Comparison of ENCODE assay signal across 2 cellular contexts in genomic region chr12:103930787-103931536, GRCh38.
TF ChIP-seq lines count a peak whose summit lies in the region.

No MANE protein-coding gene starts in this region.

TF ChIP-seq in GM23338, 12 proteins besides CTCF, POLR2A, EP300 and RAD21:
- TF ChIP-seq ZNF114 (CRISPR knock-in tag; IDR thresholded peaks at IDR 0.05) (no peak), CREB1 (CRISPR knock-in tag; IDR thresholded peaks at IDR 0.05; ENCODE audit: low read depth) (no peak), ZNF462 (CRISPR knock-in tag; IDR thresholded peaks at IDR 0.05) (no peak), EZH2phosphoT487 (IDR thresholded peaks at IDR 0.05; ENCODE audit: unreplicated experiment) (no peak), STAT1 (IDR thresholded peaks at IDR 0.05; ENCODE audit: unreplicated experiment) (no peak), EZH2 (IDR thresholded peaks at IDR 0.05; ENCODE audit: low read depth, unreplicated experiment) (no peak), NANOG (IDR thresholded peaks at IDR 0.05; ENCODE audit: borderline replicate concordance) (no peak), JUNB (IDR thresholded peaks at IDR 0.05; ENCODE audit: unreplicated experiment) (no peak)

TF ChIP-seq in HepG2, 621 proteins besides CTCF, POLR2A, EP300 and RAD21 (continues in another document):
- TF ChIP-seq MEIS2 (CRISPR knock-in tag; IDR thresholded peaks at IDR 0.05) (0 out of 2 replicates have a peak, but pooled peaks have one; percentile 27), MLXIP (CRISPR knock-in tag; IDR thresholded peaks at IDR 0.05; ENCODE audit: borderline replicate concordance) (0 out of 2 replicates have a peak, but pooled peaks have one; percentile 34), ZBTB7A (CRISPR knock-in tag; IDR thresholded peaks at IDR 0.05) (0 out of 2 replicates have a peak, but pooled peaks have one; percentile 26), NFKB2 (CRISPR knock-in tag; IDR thresholded peaks at IDR 0.05; ENCODE audit: borderline replicate concordance) (peak; percentile 49; the same call in 1 of the 2 replicates), ZNF878 (CRISPR knock-in tag; IDR thresholded peaks at IDR 0.05) (no peak), ZNF18 (CRISPR knock-in tag; IDR thresholded peaks at IDR 0.05; ENCODE audit: insufficient replicate concordance) (peak; percentile 29), HMG20B (CRISPR knock-in tag; conservative IDR thresholded peaks at IDR 0.05) (no peak), HNF4G (IDR thresholded peaks at IDR 0.05; ENCODE audit: borderline replicate concordance, low read depth, low read length) (no peak), HNF4G (CRISPR knock-in tag; IDR thresholded peaks at IDR 0.05; ENCODE audit: borderline replicate concordance, low read depth) (no peak), HCFC1 (IDR thresholded peaks at IDR 0.05; ENCODE audit: low read depth, low read length) (no peak), ZNF770 (CRISPR knock-in tag; IDR thresholded peaks at IDR 0.05) (0 out of 2 replicates have a peak, but pooled peaks have one; percentile 43), MAX (IDR thresholded peaks at IDR 0.05) (peak; percentile 50; the same call in 1 of the 2 replicates), KAT7 (CRISPR knock-in tag; IDR thresholded peaks at IDR 0.05; ENCODE audit: borderline replicate concordance) (0 out of 2 replicates have a peak, but pooled peaks have one; percentile 19), ASH2L (IDR thresholded peaks at IDR 0.05; ENCODE audit: insufficient read length, low read depth, low read length) (peak; percentile 33), POLR2AphosphoS5 (IDR thresholded peaks at IDR 0.05; ENCODE audit: low read depth, low read length) (peak; percentile 16; the same call in 1 of the 2 replicates), REL (CRISPR knock-in tag; conservative IDR thresholded peaks at IDR 0.05) (0 out of 2 replicates have a peak, but pooled peaks have one; percentile 30), FOSL1 (CRISPR knock-in tag; IDR thresholded peaks at IDR 0.05; ENCODE audit: borderline replicate concordance) (no peak), TARDBP (CRISPR knock-in tag; IDR thresholded peaks at IDR 0.05) (peak; percentile 28; the same call in 1 of the 2 replicates), PHF8 (CRISPR knock-in tag; IDR thresholded peaks at IDR 0.05) (peak; percentile 60), GPN1 (CRISPR knock-in tag; IDR thresholded peaks at IDR 0.05; ENCODE audit: borderline replicate concordance) (no peak), ZFP90 (CRISPR knock-in tag; IDR thresholded peaks at IDR 0.05; ENCODE audit: borderline replicate concordance) (peak; percentile 47; the same call in 1 of the 2 replicates), ZNF446 (CRISPR knock-in tag; IDR thresholded peaks at IDR 0.05) (0 out of 2 replicates have a peak, but pooled peaks have one; percentile 5), GFI1 (CRISPR knock-in tag; IDR thresholded peaks at IDR 0.05; ENCODE audit: borderline replicate concordance) (0 out of 2 replicates have a peak, but pooled peaks have one; percentile 42), ZNF792 (CRISPR knock-in tag; IDR thresholded peaks at IDR 0.05) (peak; percentile 18; the same call in 1 of the 2 replicates), RBFOX2 (IDR thresholded peaks at IDR 0.05; ENCODE audit: low read depth, low read length) (no peak), MAZ (IDR thresholded peaks at IDR 0.05; ENCODE audit: borderline replicate concordance, low read depth, low read length) (no peak), MAZ (CRISPR knock-in tag; IDR thresholded peaks at IDR 0.05; ENCODE audit: low read depth) (0 out of 2 replicates have a peak, but pooled peaks have one; percentile 7), HNF4A (CRISPR knock-in tag; IDR thresholded peaks at IDR 0.05) (0 out of 2 replicates have a peak, but pooled peaks have one; percentile 4), THAP7 (CRISPR knock-in tag; IDR thresholded peaks at IDR 0.05) (0 out of 2 replicates have a peak, but pooled peaks have one; percentile 54), ZNF367 (CRISPR knock-in tag; IDR thresholded peaks at IDR 0.05; ENCODE audit: borderline replicate concordance) (0 out of 2 replicates have a peak, but pooled peaks have one; percentile 62), UBTF (CRISPR knock-in tag; IDR thresholded peaks at IDR 0.05) (0 out of 2 replicates have a peak, but pooled peaks have one; percentile 4), POLR2AphosphoS2 (IDR thresholded peaks at IDR 0.05; ENCODE audit: low read depth, low read length) (0 out of 2 replicates have a peak, but pooled peaks have one; percentile 44), U2AF2 (IDR thresholded peaks at IDR 0.05; ENCODE audit: low read depth, low read length) (no peak), ZNF687 (CRISPR knock-in tag; IDR thresholded peaks at IDR 0.05) (peak; percentile 36), PHB2 (IDR thresholded peaks at IDR 0.05; ENCODE audit: partially characterized antibody) (no peak), ZNF337 (CRISPR knock-in tag; IDR thresholded peaks at IDR 0.05; ENCODE audit: borderline replicate concordance, low read depth) (0 out of 2 replicates have a peak, but pooled peaks have one; percentile 1), PCBP1 (IDR thresholded peaks at IDR 0.05; ENCODE audit: borderline replicate concordance, low read depth, low read length) (no peak), FLYWCH1 (CRISPR knock-in tag; IDR thresholded peaks at IDR 0.05) (0 out of 2 replicates have a peak, but pooled peaks have one; percentile 10), YEATS4 (CRISPR knock-in tag; IDR thresholded peaks at IDR 0.05; ENCODE audit: borderline replicate concordance) (peak; percentile 3; the same call in 1 of the 2 replicates), ZSCAN31 (CRISPR knock-in tag; IDR thresholded peaks at IDR 0.05; ENCODE audit: low read depth) (no peak)
